Comparison of ENCODE assay signal across 8 cellular contexts in genomic region chr10:126387931-126388911, GRCh38. TPM values are rescaled to one million over a fixed set of nuclear protein-coding genes. Genes with fewer than 3 reads are reported as not detected.
DNase-seq lines count a peak whose midpoint lies in the region; ATAC-seq, FAIRE-seq and TF ChIP-seq lines count a peak whose summit lies in the region.

ADAM12 (minus strand) TSS chr10:126388477; CDS start chr10:126388145, 332 bp downstream.

- DNase-seq in A549 (ENCODE audit: low read depth in 1 of 2, low spot score in 1 of 2) (peak; percentile 18), HFFc6 (peak; percentile 43), kidney (peak; percentile 83)
- peak; percentile 24 for DNase-seq in central memory CD4-positive, alpha-beta T cell
- DNase-seq in stimulated activated naive B cell treated with anti-CD40 and anti-IgM and Interleukin-4, amounts not matched to agents 10 μg/mL and 1 μg/mL and 100 μg/mL, for 72 hours, result no peak
- DNase-seq in stimulated activated CD4-positive, alpha-beta T cell treated with anti-CD3 and anti-CD28 coated beads, Interleukin-4, amount 100 ng/mL, for 24 hours, result no peak

- FAIRE-seq in A549 (lab: Jason Lieb, UNC) (no peak), kidney (lab: Jason Lieb, UNC) (no peak)

- H3K36me3 Mint-ChIP-seq in HFFc6 (ENCODE audit: low read depth), result peaks cover 4% of the 10 kb centered on the region; the same call in 1 of the 2 replicates
- H3K36me3 Mint-ChIP-seq in stimulated activated naive B cell treated with anti-CD40 and anti-IgM and Interleukin-4, amounts not matched to agents 10 μg/mL and 1 μg/mL and 100 μg/mL, for 72 hours, result peaks cover 4 to 6% of the 10 kb centered on the region in 2 donors

- no peaks in the 10 kb centered on the region; the same call in 1 of the 2 replicates for H3K27me3 Mint-ChIP-seq in HFFc6 (ENCODE audit: insufficient read depth)
- peaks cover 53 to 56% of the 10 kb centered on the region in 2 donors for H3K27me3 Mint-ChIP-seq in stimulated activated naive B cell treated with anti-CD40 and anti-IgM and Interleukin-4, amounts not matched to agents 10 μg/mL and 1 μg/mL and 100 μg/mL, for 72 hours

- intact Hi-C loops in kidney (cut with DNase I), result loop anchor here (10.0 kb wide), 1 partner anchor 403 kb away; no protein-coding TSS in a partner anchor

- TF ChIP-seq CTCF in A549 (IDR thresholded peaks at IDR 0.05) (0 out of 3 replicates have a peak, but pooled peaks have one; percentile 5), HFFc6 (IDR thresholded peaks at IDR 0.05) (no peak; the same call in 1 of the 2 replicates), kidney (IDR thresholded peaks at IDR 0.05; ENCODE audit: borderline replicate concordance, extremely low read depth, insufficient read depth) (no peak)

- CTCF ChIA-PET in A549 (lab: Yijun Ruan, JAX), result interaction anchor here (0.6 to 3.3 kb wide), 30 partner anchors 11 to 534 kb away, joined by 3 to 41 read pairs (median 4); no protein-coding TSS in a partner anchor

- peak within 1 kb of the TSS; percentile 100 for H3K4me2 ChIP-seq in A549

- H3K9ac ChIP-seq in kidney (ENCODE audit: low read length in 2 of 2), result no peak within 1 kb of the TSS

- no peaks in the 10 kb centered on the region for H3K4me1 ChIP-seq in A549
- peaks cover 0 to 2% of the 10 kb centered on the region in 2 donors for H3K4me1 ChIP-seq in kidney (ENCODE audit: control insufficient read depth in 1 of 2, insufficient read depth in 1 of 2, low read depth in 1 of 2, low read length in 2 of 2)

- H3K27ac ChIP-seq in A549 (peak within 1 kb of the TSS; percentile 63 to 93), kidney (ENCODE audit: low read depth in 2 of 2, low read length in 2 of 2) (no peak within 1 kb of the TSS)

- TF ChIP-seq RAD21 in A549 (conservative IDR thresholded peaks at IDR 0.05 in 1 of 2, IDR thresholded peaks at IDR 0.05 in 1 of 2), result no peak; a peak in 1 of 5 replicates

- ATAC-seq in A549 (peak; percentile 58 to 70), GM19452 (IDR thresholded peaks at IDR 0.05; ENCODE audit: unreplicated experiment) (no peak), GM19463 (IDR thresholded peaks at IDR 0.05; ENCODE audit: unreplicated experiment) (no peak)
- peak in 1 of 2 donors; percentile 16 for ATAC-seq in stimulated activated naive B cell treated with anti-CD40 and anti-IgM and Interleukin-4, amounts not matched to agents 10 μg/mL and 1 μg/mL and 100 μg/mL, for 72 hours (replicated peaks)

- peak within 1 kb of the TSS; percentile 72 for H3K27ac Mint-ChIP-seq in HFFc6
- peak within 1 kb of the TSS; percentile 68 for H3K27ac Mint-ChIP-seq in stimulated activated naive B cell treated with anti-CD40 and anti-IgM and Interleukin-4, amounts not matched to agents 10 μg/mL and 1 μg/mL and 100 μg/mL, for 72 hours

- H3K9me3 ChIP-seq in A549 (peaks cover 7% of the 10 kb centered on the region; the same call in 1 of the 3 replicates), kidney (ENCODE audit: control insufficient read depth in 1 of 2, low read length in 2 of 2) (peaks cover 0 to 6% of the 10 kb centered on the region in 2 donors)

- H3K4me3 ChIP-seq in A549 (peak within 1 kb of the TSS; percentile 61), kidney (ENCODE audit: low read length in 2 of 2) (peak within 1 kb of the TSS; percentile 46 to 56)

- POLR2A ChIA-PET in A549 (lab: Yijun Ruan, JAX), result interaction anchor here (1.1 kb wide), 1 partner anchor 116 kb away, joined by 3 read pairs; no protein-coding TSS in a partner anchor

- H3K4me3 Mint-ChIP-seq in HFFc6, result peak within 1 kb of the TSS; percentile 95
- H3K4me3 Mint-ChIP-seq in stimulated activated naive B cell treated with anti-CD40 and anti-IgM and Interleukin-4, amounts not matched to agents 10 μg/mL and 1 μg/mL and 100 μg/mL, for 72 hours, result peak within 1 kb of the TSS; percentile 40 to 61

- WGBS in A549 (ENCODE audit: missing lambda C conversion rate), result 34% methylated on average over 69 of the region's 127 CpGs

- no peaks in the 10 kb centered on the region for H3K9me3 Mint-ChIP-seq in HFFc6
- H3K9me3 Mint-ChIP-seq in stimulated activated naive B cell treated with anti-CD40 and anti-IgM and Interleukin-4, amounts not matched to agents 10 μg/mL and 1 μg/mL and 100 μg/mL, for 72 hours, result peaks cover 0 to 4% of the 10 kb centered on the region in 2 donors

- no peak for TF ChIP-seq POLR2A in A549 (IDR thresholded peaks at IDR 0.05; ENCODE audit: low read length)

- no peaks in the 10 kb centered on the region for H3K36me3 ChIP-seq in kidney (ENCODE audit: control insufficient read depth in 1 of 2, insufficient read depth in 2 of 2, low read length in 2 of 2)

- no peak for TF ChIP-seq EP300 in A549 (IDR thresholded peaks at IDR 0.05)

- peaks cover 53% of the 10 kb centered on the region for H3K4me1 Mint-ChIP-seq in HFFc6 (ENCODE audit: low read depth)
- H3K4me1 Mint-ChIP-seq in stimulated activated naive B cell treated with anti-CD40 and anti-IgM and Interleukin-4, amounts not matched to agents 10 μg/mL and 1 μg/mL and 100 μg/mL, for 72 hours, result peaks cover 5 to 7% of the 10 kb centered on the region in 2 donors

TF ChIP-seq in A549, 52 proteins besides CTCF, POLR2A, EP300 and RAD21:
- TF ChIP-seq CBX2 (IDR thresholded peaks at IDR 0.05; ENCODE audit: borderline replicate concordance, low read depth), result no peak
- TF ChIP-seq E2F6 (IDR thresholded peaks at IDR 0.05; ENCODE audit: borderline replicate concordance, low read depth), result peak; percentile 65
- TF ChIP-seq HMGXB4 (CRISPR knock-in tag; IDR thresholded peaks at IDR 0.05; ENCODE audit: borderline replicate concordance), result no peak
- TF ChIP-seq MAFK (IDR thresholded peaks at IDR 0.05; ENCODE audit: partially characterized antibody), result no peak
- no peak for TF ChIP-seq EHF (CRISPR knock-in tag; IDR thresholded peaks at IDR 0.05)
- TF ChIP-seq ZC3H11A (IDR thresholded peaks at IDR 0.05), result no peak
- TF ChIP-seq SMC3 (IDR thresholded peaks at IDR 0.05), result peak; percentile 31

RNA-seq across cellular contexts. Expression of gene ADAM12, which starts in this region (rescaled TPM):
- 1.6 and 2.2 TPM in 2 replicates for polyA plus RNA-seq in A549 (2011; rRNA removed)
- polyA plus RNA-seq in A549 (2012; cell fraction: cytosol; rRNA removed), result 0.56 and 0.67 TPM in 2 replicates
- 1.1 and 1.8 TPM in 2 replicates for polyA plus RNA-seq in A549 (2012; cell fraction: nucleus; rRNA removed)
- polyA plus RNA-seq in A549 (2017; fragmentation: RNase III; extraction: RNeasy Plus Mini Kit Qiagen cat#74134 plus additional on column Dnase treatment), result 4.5 to 4.8 TPM (median 4.8 TPM) in 3 replicates
- 1.4 and 6.1 TPM in 2 replicates for polyA minus RNA-seq in A549 (2011; rRNA and poly(A)+ RNA removed)
- total RNA-seq in HFFc6 (2021; fragmentation: NEBNext Ultra II Directional; extraction: Animal tissue kit (Norgen Biotek cat#: 25700)), result 10 to 100 TPM in 4 of 6 experiments, 1 to 10 TPM in 2; 7.5 to 12.5 (median 11.5) TPM
- 3.3 TPM for total RNA-seq in kidney
- 0.26 TPM for polyA plus RNA-seq in kidney (ENCODE audit: insufficient read depth, low read depth, low replicate concordance)

Comparison
In these comparisons a context has a peak if more than half of its experiments do, and no peak if none do; other contexts are left out.
1. ATAC-seq: peak in A549 (2 of 2); none in GM19452 (single experiment) and GM19463 (single experiment).
2. DNase-seq: peak in A549 (2 of 2), HFFc6 (single experiment), central memory CD4-positive, alpha-beta T cell (single experiment) and kidney (single experiment); none in stimulated activated naive B cell treated with anti-CD40 and anti-IgM and Interleukin-4, amounts not matched to agents 10 μg/mL and 1 μg/mL and 100 μg/mL, for 72 hours (single experiment) and stimulated activated CD4-positive, alpha-beta T cell treated with anti-CD3 and anti-CD28 coated beads, Interleukin-4, amount 100 ng/mL, for 24 hours (single experiment).
3. H3K27ac ChIP-seq: peak in A549 (2 of 2); none in kidney (0 of 2).